Comparison of ENCODE assay signal across 10 cellular contexts in the genomic region with DNA sequence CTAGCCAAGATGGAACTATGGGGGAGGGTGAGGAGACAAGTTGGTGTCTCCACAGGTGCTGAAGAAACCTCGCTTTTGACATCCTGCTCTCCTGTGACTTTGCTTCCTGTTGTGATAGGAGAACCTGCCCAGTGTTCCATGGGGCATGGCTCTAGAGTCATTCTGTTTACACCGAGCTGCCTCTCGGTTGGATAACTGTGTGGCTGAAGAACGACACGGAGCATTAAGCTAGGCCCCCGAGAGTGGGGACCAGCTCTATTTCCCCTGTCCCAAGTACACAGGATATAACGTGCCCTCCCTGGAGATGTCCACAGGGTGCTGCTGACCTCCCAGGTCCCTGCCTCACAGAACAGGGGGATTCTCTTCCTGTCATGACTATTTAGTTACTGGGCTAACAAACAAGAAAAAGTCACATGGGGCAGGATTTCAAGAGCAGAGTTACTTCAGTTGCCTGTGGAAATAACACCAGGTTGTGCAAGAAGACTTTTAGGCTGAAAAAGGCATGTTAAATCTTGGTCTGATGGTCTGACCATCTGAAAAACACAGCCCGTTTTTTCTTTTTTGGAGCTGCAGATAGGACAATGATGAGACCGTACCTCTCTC. TPM values are rescaled to one million over a fixed set of nuclear protein-coding genes. Genes with fewer than 3 reads are reported as not detected.
DNase-seq lines count a peak whose midpoint lies in the region; ATAC-seq and TF ChIP-seq lines count a peak whose summit lies in the region.
"Had no signal": no experiment of that assay in that cellular context is flagged by ENCODE, and none has a peak within 500 bp of the region (broad histone marks: within the 10 kb centered on the region; RNA-seq: fewer than 3 reads in every experiment).

No MANE protein-coding gene starts in this region.

- POLR2A ChIA-PET in CD8-positive, alpha-beta T cell (lab: Charles Lee) = interaction anchor here (0.6 to 2.0 kb wide), 3 partner anchors 9 to 33 kb away, joined by 3 to 25 read pairs (median 5); a partner anchor contains a TSS

- H3K27me3 Mint-ChIP-seq in CD8-positive, alpha-beta T cell (ENCODE audit: low read depth) = peaks cover 2% of the 10 kb centered on the region
- H3K27me3 Mint-ChIP-seq in activated T-helper 2 cell treated with anti-CD3 and anti-CD28 coated beads, Interferon-gamma antibody, Interleukin-2, Interleukin-4, amounts not matched to agents 10 μg/mL and 5 μg/mL and 100 μg/mL, durations not matched to agents 14 hours and 24 hours and 36 hours (ENCODE audit: low read depth) = no peaks in the 10 kb centered on the region
- H3K27me3 Mint-ChIP-seq in naive B cell = no peaks in the 10 kb centered on the region

- CTCF ChIA-PET in CD8-positive, alpha-beta T cell (lab: Charles Lee) = interaction anchor here (0.7 to 2.6 kb wide), 3 partner anchors 9 to 185 kb away, joined by 3 to 8 read pairs (median 3); no protein-coding TSS in a partner anchor

- no peaks in the 10 kb centered on the region for H3K36me3 ChIP-seq in CD8-positive, alpha-beta T cell (ENCODE audit: insufficient read depth, low read length)
- H3K36me3 ChIP-seq: cardiac muscle cell had no signal

- no peaks in the 10 kb centered on the region for H3K9me3 ChIP-seq in CD8-positive, alpha-beta T cell (ENCODE audit: low read length)

- H3K9me3 Mint-ChIP-seq in CD8-positive, alpha-beta T cell = no peaks in the 10 kb centered on the region
- no peaks in the 10 kb centered on the region for H3K9me3 Mint-ChIP-seq in activated T-helper 2 cell treated with anti-CD3 and anti-CD28 coated beads, Interferon-gamma antibody, Interleukin-2, Interleukin-4, amounts not matched to agents 10 μg/mL and 5 μg/mL and 100 μg/mL, durations not matched to agents 14 hours and 24 hours and 36 hours
- H3K9me3 Mint-ChIP-seq in naive B cell = peaks cover 0 to 4% (median 0%) of the 10 kb centered on the region in 7 donors

- H3K4me1 Mint-ChIP-seq in CD8-positive, alpha-beta T cell (ENCODE audit: low read depth) = peaks cover 68% of the 10 kb centered on the region
- peaks cover 49% of the 10 kb centered on the region for H3K4me1 Mint-ChIP-seq in activated T-helper 2 cell treated with anti-CD3 and anti-CD28 coated beads, Interferon-gamma antibody, Interleukin-2, Interleukin-4, amounts not matched to agents 10 μg/mL and 5 μg/mL and 100 μg/mL, durations not matched to agents 14 hours and 24 hours and 36 hours (ENCODE audit: low read depth)
- H3K4me1 Mint-ChIP-seq in naive B cell = peaks cover 33 to 43% (median 43%) of the 10 kb centered on the region in 3 donors

- H3K27ac Mint-ChIP-seq in CD8-positive, alpha-beta T cell = peak overlapping the region; percentile 82
- peak overlapping the region; percentile 85 for H3K27ac Mint-ChIP-seq in activated T-helper 2 cell treated with anti-CD3 and anti-CD28 coated beads, Interferon-gamma antibody, Interleukin-2, Interleukin-4, amounts not matched to agents 10 μg/mL and 5 μg/mL and 100 μg/mL, durations not matched to agents 14 hours and 24 hours and 36 hours
- H3K27ac Mint-ChIP-seq in naive B cell = peak overlapping the region; percentile 90 to 99 (median 92)

- no peak for DNase-seq in CD8-positive, alpha-beta T cell
- DNase-seq in HuH-7 (ENCODE audit: low spot score) (peak; percentile 28), naive B cell (no peak), GM13977 (ENCODE audit: low spot score) (no peak), mucosa of gallbladder (ENCODE audit: low spot score) (no peak), iPS-NIHi7 (ENCODE audit: extremely low spot score) (no peak)
- DNase-seq in activated T-helper 2 cell treated with anti-CD3 and anti-CD28 coated beads, Interferon-gamma antibody, Interleukin-2, Interleukin-4, amounts not matched to agents 10 μg/mL and 5 μg/mL and 100 μg/mL, durations not matched to agents 14 hours and 24 hours and 36 hours (ENCODE audit: low spot score) = no peak
- DNase-seq: foreskin melanocyte had no signal

- in situ Hi-C loops in GM13977 (cut with MboI; ENCODE audit: low pct_unique_long_range_greater_than_20kb, low sequenced_read_pairs, unreplicated experiment) = no loop called here

- H3K4me3 Mint-ChIP-seq in CD8-positive, alpha-beta T cell = peak overlapping the region; percentile 57
- H3K4me3 Mint-ChIP-seq in activated T-helper 2 cell treated with anti-CD3 and anti-CD28 coated beads, Interferon-gamma antibody, Interleukin-2, Interleukin-4, amounts not matched to agents 10 μg/mL and 5 μg/mL and 100 μg/mL, durations not matched to agents 14 hours and 24 hours and 36 hours (ENCODE audit: low read depth) = no peak overlapping the region
- peak overlapping the region in 7 of 8 donors; percentile 52 to 89 (median 69) for H3K4me3 Mint-ChIP-seq in naive B cell

- no peak overlapping the region for H3K27ac ChIP-seq in CD8-positive, alpha-beta T cell (ENCODE audit: low read depth, low read length)
- H3K27ac ChIP-seq: cardiac muscle cell had no signal

- H3K4me1 ChIP-seq in CD8-positive, alpha-beta T cell (ENCODE audit: insufficient read depth, low read length) = peaks cover 55% of the 10 kb centered on the region

- intact Hi-C loops in CD8-positive, alpha-beta T cell (cut with DNase I, micrococcal nuclease) = loop anchor here in 1 of 2 experiments (1.0 kb wide), 1 partner anchor 29 kb away; a partner anchor contains a TSS
- intact Hi-C loops in activated T-helper 2 cell treated with anti-CD3 and anti-CD28 coated beads, Interferon-gamma antibody, Interleukin-2, Interleukin-4, amounts not matched to agents 10 μg/mL and 5 μg/mL and 100 μg/mL, durations not matched to agents 14 hours and 24 hours and 36 hours (cut with micrococcal nuclease) = loop anchor here (5.0 kb wide), 1 partner anchor 39 kb away; no protein-coding TSS in a partner anchor

- no peak for TF ChIP-seq CTCF in CD8-positive, alpha-beta T cell (IDR thresholded peaks at IDR 0.05)
- no peak for TF ChIP-seq CTCF in GM13977 (IDR thresholded peaks at IDR 0.05; ENCODE audit: extremely low read depth, insufficient read depth, missing control alignments)

- H3K27me3 ChIP-seq in CD8-positive, alpha-beta T cell (ENCODE audit: insufficient read depth, low read length) = no peaks in the 10 kb centered on the region
- H3K27me3 ChIP-seq: cardiac muscle cell had no signal

- H3K36me3 Mint-ChIP-seq in CD8-positive, alpha-beta T cell = no peaks in the 10 kb centered on the region
- no peaks in the 10 kb centered on the region for H3K36me3 Mint-ChIP-seq in activated T-helper 2 cell treated with anti-CD3 and anti-CD28 coated beads, Interferon-gamma antibody, Interleukin-2, Interleukin-4, amounts not matched to agents 10 μg/mL and 5 μg/mL and 100 μg/mL, durations not matched to agents 14 hours and 24 hours and 36 hours (ENCODE audit: low read depth)
- no peaks in the 10 kb centered on the region for H3K36me3 Mint-ChIP-seq in naive B cell

- ATAC-seq in CD8-positive, alpha-beta T cell = peak; percentile 30
- ATAC-seq in naive B cell (ENCODE audit: low read depth in 2 of 2) (peak; percentile 28 to 49), HG03280 (IDR thresholded peaks at IDR 0.05; ENCODE audit: unreplicated experiment) (no peak)

- H3K4me3 ChIP-seq in CD8-positive, alpha-beta T cell (ENCODE audit: low read depth, low read length) = peak overlapping the region; percentile 6
- H3K4me3 ChIP-seq: cardiac muscle cell had no signal

RNA-seq across cellular contexts. Expression of a gene that starts 29.4 kb away (rescaled TPM):
- 10 to 100 TPM; 57.8 to 60.5 TPM for total RNA-seq in CD8-positive, alpha-beta T cell
- 40.4 and 42.1 TPM in 2 replicates for total RNA-seq in activated T-helper 2 cell treated with anti-CD3 and anti-CD28 coated beads, Interferon-gamma antibody, Interleukin-2, Interleukin-4, amounts not matched to agents 10 μg/mL and 5 μg/mL and 100 μg/mL, durations not matched to agents 14 hours and 24 hours and 36 hours
- 10 to 100 TPM; 22.0 to 38.2 (median 31.7) TPM for polyA plus RNA-seq in naive B cell (ENCODE audit: low read depth in 6 of 6)
- 53.3 TPM for total RNA-seq in mucosa of gallbladder
